ENCODE assay signal across 8 cellular contexts in genomic region chr5:95646569-95647330, GRCh38. TPM values are rescaled to one million over a fixed set of nuclear protein-coding genes. Genes with fewer than 3 reads are reported as not detected.
DNase-seq lines count a peak whose midpoint lies in the region; ATAC-seq and TF ChIP-seq lines count a peak whose summit lies in the region.

RFESD (plus strand) TSS chr5:95646777; CDS start chr5:95652272, 5,495 bp downstream.

- peak within 1 kb of the TSS; percentile 55 for H3K4me3 ChIP-seq in BJ (ENCODE audit: low read depth, low read length)

- no peaks in the 10 kb centered on the region for H3K27me3 Mint-ChIP-seq in activated CD4-positive, alpha-beta T cell treated with anti-CD3 and anti-CD28 coated beads, Interleukin-2, amount 10 ng/mL, durations not matched to agents 7 days and 5 days

- CTCF ChIA-PET in BJ (lab: Yijun Ruan, JAX): interaction anchor here (0.6 to 7.2 kb wide), 12 partner anchors 14 to 1417 kb away, joined by 3 to 78 read pairs (median 4); no protein-coding TSS in a partner anchor
- CTCF ChIA-PET in activated CD4-positive, alpha-beta T cell treated with anti-CD3 and anti-CD28 coated beads, Interleukin-2, amount 10 ng/mL, durations not matched to agents 7 days and 5 days (lab: Charles Lee): interaction anchor here (0.7 to 2.4 kb wide), 10 partner anchors 11 to 220 kb away, joined by 3 to 9 read pairs (median 4); no protein-coding TSS in a partner anchor

- H3K36me3 ChIP-seq in BJ (ENCODE audit: control insufficient read depth, insufficient read depth, low read length): no peaks in the 10 kb centered on the region

- H3K4me3 Mint-ChIP-seq in activated CD4-positive, alpha-beta T cell treated with anti-CD3 and anti-CD28 coated beads, Interleukin-2, amount 10 ng/mL, durations not matched to agents 7 days and 5 days: peak within 1 kb of the TSS; percentile 81

- H3K27me3 ChIP-seq in BJ (ENCODE audit: control insufficient read depth, insufficient read depth, low read length): no peaks in the 10 kb centered on the region

- H3K36me3 Mint-ChIP-seq in activated CD4-positive, alpha-beta T cell treated with anti-CD3 and anti-CD28 coated beads, Interleukin-2, amount 10 ng/mL, durations not matched to agents 7 days and 5 days (ENCODE audit: low read depth): peaks cover 5% of the 10 kb centered on the region

- DNase-seq in BJ (ENCODE audit: low read depth) (peak; percentile 72), GM19238 (ENCODE audit: insufficient read length, low spot score) (peak; percentile 73), NCI-H510A (lab: John Stamatoyannopoulos, UW) (peak; percentile 93), cortex of kidney (lab: John Stamatoyannopoulos, UW) (peak; percentile 84), left kidney (ENCODE audit: low read depth, low spot score) (peak; percentile 99)
- peak; percentile 96 for DNase-seq in activated CD4-positive, alpha-beta T cell treated with anti-CD3 and anti-CD28 coated beads, Interleukin-2, amount 10 ng/mL, durations not matched to agents 7 days and 5 days
- DNase-seq in stimulated activated CD4-positive, alpha-beta T cell treated with anti-CD3 and anti-CD28 coated beads, Interleukin-1b, Interleukin-23, amount 100 ng/mL, for 48 hours: peak; percentile 96

- H3K4me1 Mint-ChIP-seq in activated CD4-positive, alpha-beta T cell treated with anti-CD3 and anti-CD28 coated beads, Interleukin-2, amount 10 ng/mL, durations not matched to agents 7 days and 5 days: peaks cover 52% of the 10 kb centered on the region

- TF ChIP-seq CTCF in BJ (IDR thresholded peaks at IDR 0.05; ENCODE audit: insufficient read depth, low read depth, low read length): 0 out of 2 replicates have a peak, but pooled peaks have one; percentile 3

- POLR2A ChIA-PET in BJ (lab: Charles Lee): interaction anchor here (0.5 to 0.7 kb wide), 10 partner anchors 12 to 434 kb away, joined by 3 to 7 read pairs (median 4); no protein-coding TSS in a partner anchor
- POLR2A ChIA-PET in activated CD4-positive, alpha-beta T cell treated with anti-CD3 and anti-CD28 coated beads, Interleukin-2, amount 10 ng/mL, durations not matched to agents 7 days and 5 days (lab: Charles Lee): interaction anchor here (0.6 kb wide), 1 partner anchor 82 kb away, joined by 15 read pairs; no protein-coding TSS in a partner anchor

- ATAC-seq in HG03439 (IDR thresholded peaks at IDR 0.05; ENCODE audit: unreplicated experiment): peak; percentile 96

- no peaks in the 10 kb centered on the region for H3K9me3 Mint-ChIP-seq in activated CD4-positive, alpha-beta T cell treated with anti-CD3 and anti-CD28 coated beads, Interleukin-2, amount 10 ng/mL, durations not matched to agents 7 days and 5 days

- peak within 1 kb of the TSS; percentile 95 for H3K27ac Mint-ChIP-seq in activated CD4-positive, alpha-beta T cell treated with anti-CD3 and anti-CD28 coated beads, Interleukin-2, amount 10 ng/mL, durations not matched to agents 7 days and 5 days

RNA-seq across cellular contexts. Expression of gene RFESD, which starts in this region (rescaled TPM):
- 1.1 and 1.9 TPM in 2 replicates for polyA plus RNA-seq in BJ (2011; rRNA removed)
- polyA minus RNA-seq in BJ (2011; rRNA and poly(A)+ RNA removed): 0.24 and 1.0 TPM in 2 replicates
- total RNA-seq in activated CD4-positive, alpha-beta T cell treated with anti-CD3 and anti-CD28 coated beads, Interleukin-2, amount 10 ng/mL, durations not matched to agents 7 days and 5 days: 1 to 10 TPM; 5.9 to 6.2 TPM

Comparison
In these comparisons a context has a peak if more than half of its experiments do, and no peak if none do; other contexts are left out.
1. Peak in every context shown above with its lines: DNase-seq, ATAC-seq and H3K4me3 ChIP-seq.